8 cellular contexts compared by ENCODE assay signal in genomic region chr19:5967994-5968430, GRCh38. TPM values are rescaled to one million over a fixed set of nuclear protein-coding genes. Genes with fewer than 3 reads are reported as not detected.
DNase-seq lines count a peak whose midpoint lies in the region; ATAC-seq and TF ChIP-seq lines count a peak whose summit lies in the region.

No MANE protein-coding gene starts in this region.

- no peaks in the 10 kb centered on the region for H3K27me3 ChIP-seq in Caco-2 (replicated peaks; ENCODE audit: control insufficient read depth, insufficient read depth, low read length)
- H3K27me3 ChIP-seq in esophagus muscularis mucosa = no peaks in the 10 kb centered on the region
- H3K27me3 ChIP-seq in muscle layer of colon (ENCODE audit: control insufficient read depth in 1 of 2, insufficient read depth in 2 of 2, low read length in 2 of 2) = no peaks in the 10 kb centered on the region
- H3K27me3 ChIP-seq in subcutaneous abdominal adipose tissue (ENCODE audit: control insufficient read depth in 5 of 5, insufficient read depth in 4 of 5, low read length in 5 of 5) = no peaks in the 10 kb centered on the region

- no peaks in the 10 kb centered on the region; the same call in 1 of the 2 replicates for H3K36me3 ChIP-seq in Caco-2 (ENCODE audit: control insufficient read depth, insufficient read depth, low read length)
- H3K36me3 ChIP-seq in esophagus muscularis mucosa = peaks cover 0 to 4% (median under 1%) of the 10 kb centered on the region in 4 donors
- peaks cover 5% of the 10 kb centered on the region for H3K36me3 ChIP-seq in muscle layer of colon (ENCODE audit: insufficient read depth, low read length)
- peaks cover 0 to 11% (median 2%) of the 10 kb centered on the region in 5 donors for H3K36me3 ChIP-seq in subcutaneous abdominal adipose tissue (ENCODE audit: control insufficient read depth in 5 of 5, insufficient read depth in 5 of 5, low read length in 5 of 5)

- TF ChIP-seq CTCF in Caco-2 (IDR thresholded peaks at IDR 0.05; ENCODE audit: insufficient read depth in 1 of 2, low read depth in 1 of 2, low read length in 1 of 2, severe bottlenecking in 1 of 2, unreplicated experiment in 1 of 2) (peak; percentile 68 to 91), esophagus muscularis mucosa (IDR thresholded peaks at IDR 0.05) (peak; percentile 87 to 91 (median 90))

- CTCF ChIA-PET in Caco-2 (lab: Charles Lee) = interaction anchor here (0.5 to 1.7 kb wide), 11 partner anchors 10 to 553 kb away, joined by 3 to 12 read pairs (median 6); partner anchors contain the start of genes NDUFA11, RANBP3 and VMAC

- H3K27me3 Mint-ChIP-seq in Caco-2 (ENCODE audit: insufficient read depth, unreplicated experiment) = no peaks in the 10 kb centered on the region
- H3K27me3 Mint-ChIP-seq in activated T-cell treated with anti-CD3 and anti-CD28 coated beads, Interleukin-2, amount 50 U/mL, for 72 hours (ENCODE audit: low read depth) = no peaks in the 10 kb centered on the region

- H3K4me3 ChIP-seq in Caco-2 (ENCODE audit: low read depth, low read length) = no peak overlapping the region
- peak overlapping the region in 3 of 4 donors; percentile 7 to 27 (median 12) for H3K4me3 ChIP-seq in esophagus muscularis mucosa
- H3K4me3 ChIP-seq in muscle layer of colon (ENCODE audit: low read depth in 1 of 2, low read length in 2 of 2) = peak overlapping the region in 1 of 2 donors; percentile 33
- peak overlapping the region in 3 of 5 donors; percentile 6 to 38 (median 13) for H3K4me3 ChIP-seq in subcutaneous abdominal adipose tissue (ENCODE audit: low read depth in 1 of 5, low read length in 5 of 5)

- peak; percentile 68 to 69 for DNase-seq in Caco-2
- peak; percentile 80 for DNase-seq in OCI-M1 (lab: John Stamatoyannopoulos, UW)
- DNase-seq in activated T-cell treated with anti-CD3 and anti-CD28 coated beads, Interleukin-2, amount 50 U/mL, for 72 hours = peak; percentile 63 to 64
- no peak for DNase-seq in esophagus muscularis mucosa (ENCODE audit: extremely low spot score)
- no peak for DNase-seq in NCI-H1436 treated with DMSO at 0.1 percent for 48 hours (lab: John Stamatoyannopoulos, UW)

- whole genome bisulfite sequencing in esophagus muscularis mucosa = 8% methylated on average over 10 of the region's 10 CpGs

- H3K4me3 Mint-ChIP-seq in Caco-2 (ENCODE audit: unreplicated experiment) = no peak overlapping the region
- peak overlapping the region; percentile 46 to 68 for H3K4me3 Mint-ChIP-seq in activated T-cell treated with anti-CD3 and anti-CD28 coated beads, Interleukin-2, amount 50 U/mL, for 72 hours

- peak; percentile 59 for ATAC-seq in HG03565 (IDR thresholded peaks at IDR 0.05; ENCODE audit: unreplicated experiment)
- peak; percentile 71 to 82 for ATAC-seq in activated T-cell treated with anti-CD3 and anti-CD28 coated beads, Interleukin-2, amount 50 U/mL, for 72 hours (replicated peaks in 1 of 2)

- TF ChIP-seq POLR2A in esophagus muscularis mucosa (IDR thresholded peaks at IDR 0.05; ENCODE audit: low read depth) = no peak

- H3K4me1 ChIP-seq in Caco-2 (peaks cover 10% of the 10 kb centered on the region), esophagus muscularis mucosa (peaks cover 72 to 96% (median 86%) of the 10 kb centered on the region in 4 donors), muscle layer of colon (ENCODE audit: insufficient read depth, low read length) (peaks cover 74% of the 10 kb centered on the region), subcutaneous abdominal adipose tissue (ENCODE audit: control insufficient read depth in 5 of 5, insufficient read depth in 5 of 5, low read length in 5 of 5) (peaks cover 0 to 47% (median 38%) of the 10 kb centered on the region in 5 donors)

- peak overlapping the region; percentile 16 for H3K27ac Mint-ChIP-seq in Caco-2 (ENCODE audit: unreplicated experiment)
- H3K27ac Mint-ChIP-seq in activated T-cell treated with anti-CD3 and anti-CD28 coated beads, Interleukin-2, amount 50 U/mL, for 72 hours = peak overlapping the region; percentile 43

- TF ChIP-seq EP300 in esophagus muscularis mucosa (IDR thresholded peaks at IDR 0.05) = no peak

- H3K9me3 Mint-ChIP-seq in Caco-2 (ENCODE audit: unreplicated experiment) = no peaks in the 10 kb centered on the region
- no peaks in the 10 kb centered on the region for H3K9me3 Mint-ChIP-seq in activated T-cell treated with anti-CD3 and anti-CD28 coated beads, Interleukin-2, amount 50 U/mL, for 72 hours

- H3K9ac ChIP-seq in muscle layer of colon (ENCODE audit: low read length) = no peak overlapping the region
- H3K9ac ChIP-seq in subcutaneous abdominal adipose tissue (ENCODE audit: low read length in 5 of 5) = peak overlapping the region in 3 of 5 donors; percentile 20 to 51 (median 40)

- intact Hi-C loops in Caco-2 (cut with micrococcal nuclease; ENCODE audit: unreplicated experiment) (no loop called here), esophagus muscularis mucosa (cut with DNase I) (no loop called here)

- H3K9me3 ChIP-seq in Caco-2 (no peaks in the 10 kb centered on the region), esophagus muscularis mucosa (no peaks in the 10 kb centered on the region), muscle layer of colon (ENCODE audit: low read length) (no peaks in the 10 kb centered on the region), subcutaneous abdominal adipose tissue (ENCODE audit: control insufficient read depth in 5 of 5, low read length in 5 of 5) (no peaks in the 10 kb centered on the region)

- BruUV-seq in Caco-2 (replicated peaks; lab: Mats Ljungman, UMichigan) = no TSS peak

- POLR2A ChIA-PET in Caco-2 (lab: Charles Lee) = no interaction called here

- H3K27ac ChIP-seq in esophagus muscularis mucosa (replicated peaks in 1 of 4) (peak overlapping the region; percentile 79 to 85 (median 84)), muscle layer of colon (ENCODE audit: low read depth, low read length) (peak overlapping the region; percentile 70), subcutaneous abdominal adipose tissue (ENCODE audit: low read depth, low read length) (peak overlapping the region; percentile 77)

- peaks cover 19% of the 10 kb centered on the region for H3K4me1 Mint-ChIP-seq in Caco-2 (ENCODE audit: low read depth, unreplicated experiment)
- H3K4me1 Mint-ChIP-seq in activated T-cell treated with anti-CD3 and anti-CD28 coated beads, Interleukin-2, amount 50 U/mL, for 72 hours (ENCODE audit: low read depth) = peaks cover 90% of the 10 kb centered on the region

- H3K36me3 Mint-ChIP-seq in Caco-2 (ENCODE audit: insufficient read depth, unreplicated experiment) = peaks cover 19% of the 10 kb centered on the region
- peaks cover 1 to 6% of the 10 kb centered on the region in 2 donors for H3K36me3 Mint-ChIP-seq in activated T-cell treated with anti-CD3 and anti-CD28 coated beads, Interleukin-2, amount 50 U/mL, for 72 hours (ENCODE audit: insufficient read depth in 2 of 2)

RNA-seq across cellular contexts. Expression of gene RANBP3, which starts 9.9 kb away (rescaled TPM):
- 85.4 and 90.4 TPM in 2 replicates for total RNA-seq in Caco-2 (2022)
- 100 to 1,000 TPM in 1 of 2 donors, 10 to 100 TPM in 1; 89.2 to 108 TPM for total RNA-seq in activated T-cell treated with anti-CD3 and anti-CD28 coated beads, Interleukin-2, amount 50 U/mL, for 72 hours
- 100 to 1,000 TPM in 2 of 4 donors, 10 to 100 TPM in 2; 92.2 to 127 (median 102) TPM for total RNA-seq in esophagus muscularis mucosa

RNA-seq across cellular contexts. Expression of gene CAPS, which starts 54.0 kb away (rescaled TPM):
- 5.8 and 7.2 TPM in 2 replicates for total RNA-seq in Caco-2 (2022)
- 10 to 100 TPM; 12.9 to 20.9 TPM for total RNA-seq in activated T-cell treated with anti-CD3 and anti-CD28 coated beads, Interleukin-2, amount 50 U/mL, for 72 hours
- total RNA-seq in esophagus muscularis mucosa = 10 to 100 TPM in 3 of 4 donors, 1 to 10 TPM in 1; 5.5 to 16.1 (median 15.2) TPM

Comparison
In these comparisons a context has a peak if more than half of its experiments do, and no peak if none do; other contexts are left out.
1. DNase-seq: peak in Caco-2 (2 of 2), OCI-M1 (single experiment) and activated T-cell treated with anti-CD3 and anti-CD28 coated beads, Interleukin-2, amount 50 U/mL, for 72 hours (2 of 2); none in esophagus muscularis mucosa (single experiment) and NCI-H1436 treated with DMSO at 0.1 percent for 48 hours (single experiment).
2. Peak in every context shown above with its lines, with median percentiles within 50 percentile points of each other: H3K27ac ChIP-seq.